In the genomic region with DNA sequence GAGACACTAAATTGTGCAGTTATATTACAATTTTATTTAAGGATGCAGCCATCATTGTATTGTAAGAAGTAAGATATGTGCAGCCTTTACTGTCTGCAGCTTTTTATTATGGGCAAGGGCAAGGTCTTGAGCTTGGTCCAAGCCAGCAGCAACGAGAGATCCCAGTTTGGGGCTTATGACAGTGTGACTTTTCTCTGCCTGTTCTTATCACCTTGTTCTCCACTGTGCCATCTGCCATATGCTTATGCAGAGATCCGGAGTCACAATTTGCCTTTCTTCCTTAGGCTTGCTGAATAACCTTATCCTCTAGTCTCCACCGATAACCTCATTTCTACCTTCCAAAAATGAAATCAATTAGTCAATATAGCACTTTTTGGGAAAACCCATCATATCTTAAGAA, we compare ENCODE assay signal across 33 cellular contexts. TPM values are rescaled to one million over a fixed set of nuclear protein-coding genes. Genes with fewer than 3 reads are reported as not detected.
"Had no signal": no experiment of that assay in that cellular context is flagged by ENCODE, and none has a peak within 500 bp of the region (broad histone marks: within the 10 kb centered on the region; RNA-seq: fewer than 3 reads in every experiment).

No MANE protein-coding gene starts in this region.

- DNase-seq: activated CD4-positive, alpha-beta memory T cell treated with anti-CD3 and anti-CD28 coated beads for 36 hours; activated CD4-positive, alpha-beta T cell treated with anti-CD3 and anti-CD28 coated beads for 36 hours; activated CD4-positive, alpha-beta T cell treated with anti-CD3 and anti-CD28 coated beads, Interleukin-2, amount 10 ng/mL, durations not matched to agents 24 days and 14 days; activated CD4-positive, CD25-positive, alpha-beta regulatory T cell; activated CD4-positive, CD25-positive, alpha-beta regulatory T cell treated with anti-CD3 and anti-CD28 coated beads, Interleukin-2, amount 50 U/mL, for 72 hours; activated CD8-positive, alpha-beta memory T cell treated with anti-CD3 and anti-CD28 coated beads, Interleukin-2, amount 10 ng/mL, durations not matched to agents 7 days and 5 days; activated CD8-positive, alpha-beta memory T cell treated with anti-CD3 and anti-CD28 coated beads, Interleukin-2, amount 50 U/mL, for 4 hours; activated CD8-positive, alpha-beta T cell treated with anti-CD3 and anti-CD28 coated beads, Interleukin-2, amount 10 ng/mL, durations not matched to agents 7 days and 5 days; activated gamma-delta T cell; activated naive CD4-positive, alpha-beta T cell; activated naive CD4-positive, alpha-beta T cell treated with anti-CD3 and anti-CD28 coated beads, Interleukin-2, amount 10 ng/mL, durations not matched to agents 7 days and 5 days; activated naive CD8-positive, alpha-beta T cell treated with anti-CD3 and anti-CD28 coated beads, Interleukin-2, amount 10 ng/mL, durations not matched to agents 7 days and 5 days; activated T-cell treated with anti-CD3 and anti-CD28 coated beads, Interleukin-2, amount 50 U/mL, for 1 hour; activated T-cell treated with anti-CD3 and anti-CD28 coated beads, Interleukin-2, amount 50 U/mL, for 72 hours; central memory CD4-positive, alpha-beta T cell; cortex of kidney; dermis blood vessel endothelial cell; effector CD4-positive, alpha-beta T cell; effector memory CD8-positive, alpha-beta T cell; erythroblast; foreskin keratinocyte; gastrocnemius medialis; glutamatergic neuron; heart left ventricle; T-helper 1 cell; T-helper 17 cell; T1000 had no signal

- ATAC-seq: activated CD4-positive, alpha-beta T cell treated with anti-CD3 and anti-CD28 coated beads for 36 hours; activated CD8-positive, alpha-beta memory T cell treated with anti-CD3 and anti-CD28 coated beads, Interleukin-2, amount 10 ng/mL, durations not matched to agents 7 days and 5 days; activated CD8-positive, alpha-beta T cell treated with anti-CD3 and anti-CD28 coated beads, Interleukin-2, amount 10 ng/mL, durations not matched to agents 7 days and 5 days; activated naive CD4-positive, alpha-beta T cell treated with anti-CD3 and anti-CD28 coated beads, Interleukin-2, amount 50 U/mL, for 72 hours; activated T-cell treated with anti-CD3 and anti-CD28 coated beads, Interleukin-2, amount 50 U/mL, for 72 hours; effector memory CD8-positive, alpha-beta T cell; foreskin keratinocyte; gastrocnemius medialis; heart left ventricle; T-helper 17 cell had no signal

- H3K36me3 ChIP-seq: ascending aorta, breast epithelium, cardiac muscle cell, esophagus muscularis mucosa, gastrocnemius medialis, heart left ventricle had no signal

- H3K9me3 ChIP-seq: ascending aorta, breast epithelium, esophagus muscularis mucosa, gastrocnemius medialis, heart left ventricle had no signal

- H3K27me3 ChIP-seq: ascending aorta, breast epithelium, cardiac muscle cell, esophagus muscularis mucosa, foreskin keratinocyte, gastrocnemius medialis, heart left ventricle had no signal

- H3K27ac ChIP-seq: ascending aorta, breast epithelium, cardiac muscle cell, esophagus muscularis mucosa, foreskin keratinocyte, gastrocnemius medialis, heart left ventricle had no signal

- H3K4me1 ChIP-seq: ascending aorta, breast epithelium, gastrocnemius medialis had no signal

- H3K4me3 ChIP-seq: ascending aorta, breast epithelium, cardiac muscle cell, esophagus muscularis mucosa, gastrocnemius medialis, heart left ventricle had no signal

RNA-seq across cellular contexts. Expression of a gene that starts 30.4 kb away (rescaled TPM):
- total RNA-seq: activated CD4-positive, alpha-beta memory T cell treated with anti-CD3 and anti-CD28 coated beads for 36 hours; activated CD4-positive, alpha-beta T cell treated with anti-CD3 and anti-CD28 coated beads, Interleukin-2, amount 10 ng/mL, durations not matched to agents 24 days and 14 days; activated CD8-positive, alpha-beta memory T cell treated with anti-CD3 and anti-CD28 coated beads for 36 hours; activated CD8-positive, alpha-beta memory T cell treated with anti-CD3 and anti-CD28 coated beads, Interleukin-2, amount 10 ng/mL, durations not matched to agents 7 days and 5 days; activated CD8-positive, alpha-beta T cell treated with anti-CD3 and anti-CD28 coated beads, Interleukin-2, amount 10 ng/mL, durations not matched to agents 7 days and 5 days; activated naive CD4-positive, alpha-beta T cell treated with anti-CD3 and anti-CD28 coated beads, Interleukin-2, amount 50 U/mL, for 72 hours; activated naive CD8-positive, alpha-beta T cell treated with anti-CD3 and anti-CD28 coated beads, Interleukin-2, amount 10 ng/mL, durations not matched to agents 7 days and 5 days had no signal
